In the genomic region with DNA sequence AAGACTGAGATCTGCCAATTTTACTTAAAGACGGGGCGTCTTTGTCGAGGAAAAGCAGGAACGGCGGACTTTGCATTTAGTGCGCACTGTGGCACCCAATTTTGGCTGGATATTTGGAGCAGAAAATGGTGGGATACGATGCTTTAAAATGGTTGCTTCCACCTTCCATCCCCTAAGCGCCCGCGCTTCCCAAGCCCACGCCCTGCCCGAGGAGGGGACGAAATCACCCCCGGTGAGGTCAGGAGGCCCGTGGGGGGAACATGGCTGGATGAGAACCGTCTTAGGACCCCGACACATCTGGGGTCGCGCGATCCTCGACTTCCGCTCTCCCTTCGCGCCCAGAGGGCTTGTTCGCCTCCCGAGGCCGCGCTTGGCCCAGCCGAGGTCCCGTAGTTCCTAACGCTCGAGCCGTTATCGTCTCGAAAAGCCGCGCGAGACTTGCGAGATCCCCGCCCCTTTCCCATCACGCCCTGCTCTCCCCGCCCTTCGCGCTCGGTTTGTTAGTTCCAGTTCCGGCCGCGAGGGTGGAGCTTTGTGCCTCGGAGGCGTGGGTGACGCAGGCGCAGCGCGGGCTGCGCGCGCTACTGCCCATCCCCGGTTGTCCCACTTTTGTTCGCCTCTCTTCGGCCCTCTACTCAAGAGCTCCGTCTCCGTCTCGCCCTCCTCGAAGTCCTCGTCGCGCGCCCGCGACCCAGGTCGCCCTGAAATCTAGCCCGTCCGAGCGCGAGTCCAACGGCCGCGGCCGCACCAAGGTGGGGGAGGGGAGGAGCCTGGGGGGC, we compare ENCODE assay signal across 1 cellular context.
TF ChIP-seq lines count a peak whose summit lies in the region.

A gene with protein sequence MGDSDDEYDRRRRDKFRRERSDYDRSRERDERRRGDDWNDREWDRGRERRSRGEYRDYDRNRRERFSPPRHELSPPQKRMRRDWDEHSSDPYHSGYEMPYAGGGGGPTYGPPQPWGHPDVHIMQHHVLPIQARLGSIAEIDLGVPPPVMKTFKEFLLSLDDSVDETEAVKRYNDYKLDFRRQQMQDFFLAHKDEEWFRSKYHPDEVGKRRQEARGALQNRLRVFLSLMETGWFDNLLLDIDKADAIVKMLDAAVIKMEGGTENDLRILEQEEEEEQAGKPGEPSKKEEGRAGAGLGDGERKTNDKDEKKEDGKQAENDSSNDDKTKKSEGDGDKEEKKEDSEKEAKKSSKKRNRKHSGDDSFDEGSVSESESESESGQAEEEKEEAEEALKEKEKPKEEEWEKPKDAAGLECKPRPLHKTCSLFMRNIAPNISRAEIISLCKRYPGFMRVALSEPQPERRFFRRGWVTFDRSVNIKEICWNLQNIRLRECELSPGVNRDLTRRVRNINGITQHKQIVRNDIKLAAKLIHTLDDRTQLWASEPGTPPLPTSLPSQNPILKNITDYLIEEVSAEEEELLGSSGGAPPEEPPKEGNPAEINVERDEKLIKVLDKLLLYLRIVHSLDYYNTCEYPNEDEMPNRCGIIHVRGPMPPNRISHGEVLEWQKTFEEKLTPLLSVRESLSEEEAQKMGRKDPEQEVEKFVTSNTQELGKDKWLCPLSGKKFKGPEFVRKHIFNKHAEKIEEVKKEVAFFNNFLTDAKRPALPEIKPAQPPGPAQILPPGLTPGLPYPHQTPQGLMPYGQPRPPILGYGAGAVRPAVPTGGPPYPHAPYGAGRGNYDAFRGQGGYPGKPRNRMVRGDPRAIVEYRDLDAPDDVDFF (plus strand): TSS at position 527 of the 779 bp plus-strand sequence. CDS start 488 bp downstream, outside the sequence.

TF ChIP-seq in HEK293, 187 proteins besides CTCF, POLR2A, EP300 and RAD21 (continued from another document and continues in another):
- TF ChIP-seq, protein P1, sequence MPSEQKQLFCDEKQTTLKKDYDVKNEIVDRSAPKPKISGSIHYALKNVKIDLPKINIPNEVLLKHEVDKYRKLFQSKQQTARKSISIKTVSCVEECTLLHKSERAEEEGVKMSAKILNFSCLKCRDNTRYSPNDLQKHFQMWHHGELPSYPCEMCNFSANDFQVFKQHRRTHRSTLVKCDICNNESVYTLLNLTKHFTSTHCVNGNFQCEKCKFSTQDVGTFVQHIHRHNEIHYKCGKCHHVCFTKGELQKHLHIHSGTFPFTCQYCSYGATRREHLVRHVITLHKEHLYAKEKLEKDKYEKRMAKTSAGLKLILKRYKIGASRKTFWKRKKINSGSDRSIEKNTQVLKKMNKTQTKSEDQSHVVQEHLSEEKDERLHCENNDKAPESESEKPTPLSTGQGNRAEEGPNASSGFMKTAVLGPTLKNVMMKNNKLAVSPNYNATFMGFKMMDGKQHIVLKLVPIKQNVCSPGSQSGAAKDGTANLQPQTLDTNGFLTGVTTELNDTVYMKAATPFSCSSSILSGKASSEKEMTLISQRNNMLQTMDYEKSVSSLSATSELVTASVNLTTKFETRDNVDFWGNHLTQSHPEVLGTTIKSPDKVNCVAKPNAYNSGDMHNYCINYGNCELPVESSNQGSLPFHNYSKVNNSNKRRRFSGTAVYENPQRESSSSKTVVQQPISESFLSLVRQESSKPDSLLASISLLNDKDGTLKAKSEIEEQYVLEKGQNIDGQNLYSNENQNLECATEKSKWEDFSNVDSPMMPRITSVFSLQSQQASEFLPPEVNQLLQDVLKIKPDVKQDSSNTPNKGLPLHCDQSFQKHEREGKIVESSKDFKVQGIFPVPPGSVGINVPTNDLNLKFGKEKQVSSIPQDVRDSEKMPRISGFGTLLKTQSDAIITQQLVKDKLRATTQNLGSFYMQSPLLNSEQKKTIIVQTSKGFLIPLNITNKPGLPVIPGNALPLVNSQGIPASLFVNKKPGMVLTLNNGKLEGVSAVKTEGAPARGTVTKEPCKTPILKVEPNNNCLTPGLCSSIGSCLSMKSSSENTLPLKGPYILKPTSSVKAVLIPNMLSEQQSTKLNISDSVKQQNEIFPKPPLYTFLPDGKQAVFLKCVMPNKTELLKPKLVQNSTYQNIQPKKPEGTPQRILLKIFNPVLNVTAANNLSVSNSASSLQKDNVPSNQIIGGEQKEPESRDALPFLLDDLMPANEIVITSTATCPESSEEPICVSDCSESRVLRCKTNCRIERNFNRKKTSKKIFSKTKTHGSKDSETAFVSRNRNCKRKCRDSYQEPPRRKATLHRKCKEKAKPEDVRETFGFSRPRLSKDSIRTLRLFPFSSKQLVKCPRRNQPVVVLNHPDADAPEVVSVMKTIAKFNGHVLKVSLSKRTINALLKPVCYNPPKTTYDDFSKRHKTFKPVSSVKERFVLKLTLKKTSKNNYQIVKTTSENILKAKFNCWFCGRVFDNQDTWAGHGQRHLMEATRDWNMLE (tag by site-specific recombination; conservative IDR thresholded peaks at IDR 0.05; ENCODE audit: low read depth) = peak; percentile 64; the same call in 1 of the 2 replicates
- TF ChIP-seq, protein P2, sequence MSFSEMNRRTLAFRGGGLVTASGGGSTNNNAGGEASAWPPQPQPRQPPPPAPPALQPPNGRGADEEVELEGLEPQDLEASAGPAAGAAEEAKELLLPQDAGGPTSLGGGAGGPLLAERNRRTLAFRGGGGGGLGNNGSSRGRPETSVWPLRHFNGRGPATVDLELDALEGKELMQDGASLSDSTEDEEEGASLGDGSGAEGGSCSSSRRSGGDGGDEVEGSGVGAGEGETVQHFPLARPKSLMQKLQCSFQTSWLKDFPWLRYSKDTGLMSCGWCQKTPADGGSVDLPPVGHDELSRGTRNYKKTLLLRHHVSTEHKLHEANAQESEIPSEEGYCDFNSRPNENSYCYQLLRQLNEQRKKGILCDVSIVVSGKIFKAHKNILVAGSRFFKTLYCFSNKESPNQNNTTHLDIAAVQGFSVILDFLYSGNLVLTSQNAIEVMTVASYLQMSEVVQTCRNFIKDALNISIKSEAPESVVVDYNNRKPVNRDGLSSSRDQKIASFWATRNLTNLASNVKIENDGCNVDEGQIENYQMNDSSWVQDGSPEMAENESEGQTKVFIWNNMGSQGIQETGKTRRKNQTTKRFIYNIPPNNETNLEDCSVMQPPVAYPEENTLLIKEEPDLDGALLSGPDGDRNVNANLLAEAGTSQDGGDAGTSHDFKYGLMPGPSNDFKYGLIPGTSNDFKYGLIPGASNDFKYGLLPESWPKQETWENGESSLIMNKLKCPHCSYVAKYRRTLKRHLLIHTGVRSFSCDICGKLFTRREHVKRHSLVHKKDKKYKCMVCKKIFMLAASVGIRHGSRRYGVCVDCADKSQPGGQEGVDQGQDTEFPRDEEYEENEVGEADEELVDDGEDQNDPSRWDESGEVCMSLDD (tag by site-specific recombination; IDR thresholded peaks at IDR 0.05) = peak; percentile 88
- TF ChIP-seq, protein P3, sequence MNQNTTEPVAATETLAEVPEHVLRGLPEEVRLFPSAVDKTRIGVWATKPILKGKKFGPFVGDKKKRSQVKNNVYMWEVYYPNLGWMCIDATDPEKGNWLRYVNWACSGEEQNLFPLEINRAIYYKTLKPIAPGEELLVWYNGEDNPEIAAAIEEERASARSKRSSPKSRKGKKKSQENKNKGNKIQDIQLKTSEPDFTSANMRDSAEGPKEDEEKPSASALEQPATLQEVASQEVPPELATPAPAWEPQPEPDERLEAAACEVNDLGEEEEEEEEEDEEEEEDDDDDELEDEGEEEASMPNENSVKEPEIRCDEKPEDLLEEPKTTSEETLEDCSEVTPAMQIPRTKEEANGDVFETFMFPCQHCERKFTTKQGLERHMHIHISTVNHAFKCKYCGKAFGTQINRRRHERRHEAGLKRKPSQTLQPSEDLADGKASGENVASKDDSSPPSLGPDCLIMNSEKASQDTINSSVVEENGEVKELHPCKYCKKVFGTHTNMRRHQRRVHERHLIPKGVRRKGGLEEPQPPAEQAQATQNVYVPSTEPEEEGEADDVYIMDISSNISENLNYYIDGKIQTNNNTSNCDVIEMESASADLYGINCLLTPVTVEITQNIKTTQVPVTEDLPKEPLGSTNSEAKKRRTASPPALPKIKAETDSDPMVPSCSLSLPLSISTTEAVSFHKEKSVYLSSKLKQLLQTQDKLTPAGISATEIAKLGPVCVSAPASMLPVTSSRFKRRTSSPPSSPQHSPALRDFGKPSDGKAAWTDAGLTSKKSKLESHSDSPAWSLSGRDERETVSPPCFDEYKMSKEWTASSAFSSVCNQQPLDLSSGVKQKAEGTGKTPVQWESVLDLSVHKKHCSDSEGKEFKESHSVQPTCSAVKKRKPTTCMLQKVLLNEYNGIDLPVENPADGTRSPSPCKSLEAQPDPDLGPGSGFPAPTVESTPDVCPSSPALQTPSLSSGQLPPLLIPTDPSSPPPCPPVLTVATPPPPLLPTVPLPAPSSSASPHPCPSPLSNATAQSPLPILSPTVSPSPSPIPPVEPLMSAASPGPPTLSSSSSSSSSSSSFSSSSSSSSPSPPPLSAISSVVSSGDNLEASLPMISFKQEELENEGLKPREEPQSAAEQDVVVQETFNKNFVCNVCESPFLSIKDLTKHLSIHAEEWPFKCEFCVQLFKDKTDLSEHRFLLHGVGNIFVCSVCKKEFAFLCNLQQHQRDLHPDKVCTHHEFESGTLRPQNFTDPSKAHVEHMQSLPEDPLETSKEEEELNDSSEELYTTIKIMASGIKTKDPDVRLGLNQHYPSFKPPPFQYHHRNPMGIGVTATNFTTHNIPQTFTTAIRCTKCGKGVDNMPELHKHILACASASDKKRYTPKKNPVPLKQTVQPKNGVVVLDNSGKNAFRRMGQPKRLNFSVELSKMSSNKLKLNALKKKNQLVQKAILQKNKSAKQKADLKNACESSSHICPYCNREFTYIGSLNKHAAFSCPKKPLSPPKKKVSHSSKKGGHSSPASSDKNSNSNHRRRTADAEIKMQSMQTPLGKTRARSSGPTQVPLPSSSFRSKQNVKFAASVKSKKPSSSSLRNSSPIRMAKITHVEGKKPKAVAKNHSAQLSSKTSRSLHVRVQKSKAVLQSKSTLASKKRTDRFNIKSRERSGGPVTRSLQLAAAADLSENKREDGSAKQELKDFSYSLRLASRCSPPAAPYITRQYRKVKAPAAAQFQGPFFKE (tag by site-specific recombination; IDR thresholded peaks at IDR 0.05; ENCODE audit: borderline replicate concordance) = no peak
- TF ChIP-seq, protein P4, sequence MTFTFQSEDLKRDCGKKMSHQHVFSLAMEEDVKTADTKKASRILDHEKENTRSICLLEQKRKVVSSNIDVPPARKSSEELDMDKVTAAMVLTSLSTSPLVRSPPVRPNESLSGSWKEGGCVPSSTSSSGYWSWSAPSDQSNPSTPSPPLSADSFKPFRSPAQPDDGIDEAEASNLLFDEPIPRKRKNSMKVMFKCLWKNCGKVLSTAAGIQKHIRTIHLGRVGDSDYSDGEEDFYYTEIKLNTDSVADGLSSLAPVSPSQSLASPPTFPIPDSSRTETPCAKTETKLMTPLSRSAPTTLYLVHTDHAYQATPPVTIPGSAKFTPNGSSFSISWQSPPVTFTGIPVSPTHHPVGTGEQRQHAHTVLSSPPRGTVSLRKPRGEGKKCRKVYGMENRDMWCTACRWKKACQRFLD (tag by site-specific recombination; IDR thresholded peaks at IDR 0.05) = no peak
- peak; percentile 69; the same call in 1 of the 2 replicates for TF ChIP-seq ZFP37 (tag by site-specific recombination; IDR thresholded peaks at IDR 0.05)
- TF ChIP-seq ZNF155 (tag by site-specific recombination; IDR thresholded peaks at IDR 0.05) = no peak
- no peak for TF ChIP-seq ZNF223 (tag by site-specific recombination; IDR thresholded peaks at IDR 0.05)
- TF ChIP-seq, protein P5, sequence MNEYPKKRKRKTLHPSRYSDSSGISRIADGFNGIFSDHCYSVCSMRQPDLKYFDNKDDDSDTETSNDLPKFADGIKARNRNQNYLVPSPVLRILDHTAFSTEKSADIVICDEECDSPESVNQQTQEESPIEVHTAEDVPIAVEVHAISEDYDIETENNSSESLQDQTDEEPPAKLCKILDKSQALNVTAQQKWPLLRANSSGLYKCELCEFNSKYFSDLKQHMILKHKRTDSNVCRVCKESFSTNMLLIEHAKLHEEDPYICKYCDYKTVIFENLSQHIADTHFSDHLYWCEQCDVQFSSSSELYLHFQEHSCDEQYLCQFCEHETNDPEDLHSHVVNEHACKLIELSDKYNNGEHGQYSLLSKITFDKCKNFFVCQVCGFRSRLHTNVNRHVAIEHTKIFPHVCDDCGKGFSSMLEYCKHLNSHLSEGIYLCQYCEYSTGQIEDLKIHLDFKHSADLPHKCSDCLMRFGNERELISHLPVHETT (tag by site-specific recombination; IDR thresholded peaks at IDR 0.05) = peak; percentile 60; the same call in 1 of the 2 replicates
- peak; percentile 85 for TF ChIP-seq ZNF660 (tag by site-specific recombination; IDR thresholded peaks at IDR 0.05)
- no peak for TF ChIP-seq ZNF585B (tag by site-specific recombination; IDR thresholded peaks at IDR 0.05)
- TF ChIP-seq ZNF664 (tag by site-specific recombination; IDR thresholded peaks at IDR 0.05) = peak; percentile 75
- no peak for TF ChIP-seq ZNF239 (tag by site-specific recombination; IDR thresholded peaks at IDR 0.05)
- TF ChIP-seq, protein P6, sequence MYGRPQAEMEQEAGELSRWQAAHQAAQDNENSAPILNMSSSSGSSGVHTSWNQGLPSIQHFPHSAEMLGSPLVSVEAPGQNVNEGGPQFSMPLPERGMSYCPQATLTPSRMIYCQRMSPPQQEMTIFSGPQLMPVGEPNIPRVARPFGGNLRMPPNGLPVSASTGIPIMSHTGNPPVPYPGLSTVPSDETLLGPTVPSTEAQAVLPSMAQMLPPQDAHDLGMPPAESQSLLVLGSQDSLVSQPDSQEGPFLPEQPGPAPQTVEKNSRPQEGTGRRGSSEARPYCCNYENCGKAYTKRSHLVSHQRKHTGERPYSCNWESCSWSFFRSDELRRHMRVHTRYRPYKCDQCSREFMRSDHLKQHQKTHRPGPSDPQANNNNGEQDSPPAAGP (tag by site-specific recombination; IDR thresholded peaks at IDR 0.05) = peak; percentile 71
- TF ChIP-seq MZF1 (tag by site-specific recombination; IDR thresholded peaks at IDR 0.05; ENCODE audit: borderline replicate concordance) = 0 out of 2 replicates have a peak, but pooled peaks have one; percentile 33
- no peak for TF ChIP-seq ZNF776 (tag by site-specific recombination; IDR thresholded peaks at IDR 0.05; ENCODE audit: borderline replicate concordance)
- TF ChIP-seq ZFP69B (tag by site-specific recombination; IDR thresholded peaks at IDR 0.05) = peak; percentile 43
- peak; percentile 84 for TF ChIP-seq ZNF335 (tag by site-specific recombination; conservative IDR thresholded peaks at IDR 0.05)
- TF ChIP-seq, protein P7, sequence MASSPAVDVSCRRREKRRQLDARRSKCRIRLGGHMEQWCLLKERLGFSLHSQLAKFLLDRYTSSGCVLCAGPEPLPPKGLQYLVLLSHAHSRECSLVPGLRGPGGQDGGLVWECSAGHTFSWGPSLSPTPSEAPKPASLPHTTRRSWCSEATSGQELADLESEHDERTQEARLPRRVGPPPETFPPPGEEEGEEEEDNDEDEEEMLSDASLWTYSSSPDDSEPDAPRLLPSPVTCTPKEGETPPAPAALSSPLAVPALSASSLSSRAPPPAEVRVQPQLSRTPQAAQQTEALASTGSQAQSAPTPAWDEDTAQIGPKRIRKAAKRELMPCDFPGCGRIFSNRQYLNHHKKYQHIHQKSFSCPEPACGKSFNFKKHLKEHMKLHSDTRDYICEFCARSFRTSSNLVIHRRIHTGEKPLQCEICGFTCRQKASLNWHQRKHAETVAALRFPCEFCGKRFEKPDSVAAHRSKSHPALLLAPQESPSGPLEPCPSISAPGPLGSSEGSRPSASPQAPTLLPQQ (tag by site-specific recombination; IDR thresholded peaks at IDR 0.05) = peak; percentile 66
- TF ChIP-seq, protein P8, sequence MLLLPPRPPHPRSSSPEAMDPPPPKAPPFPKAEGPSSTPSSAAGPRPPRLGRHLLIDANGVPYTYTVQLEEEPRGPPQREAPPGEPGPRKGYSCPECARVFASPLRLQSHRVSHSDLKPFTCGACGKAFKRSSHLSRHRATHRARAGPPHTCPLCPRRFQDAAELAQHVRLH (tag by site-specific recombination; IDR thresholded peaks at IDR 0.05) = 0 out of 2 replicates have a peak, but pooled peaks have one; percentile 55
- no peak for TF ChIP-seq ZNF433 (tag by site-specific recombination; IDR thresholded peaks at IDR 0.05; ENCODE audit: low read depth)
- TF ChIP-seq ZNF133 (tag by site-specific recombination; IDR thresholded peaks at IDR 0.05) = no peak
